ENCODE assay signal across 1 cellular context in genomic region chr1:26353210-26353859, GRCh38.
TF ChIP-seq lines count a peak whose summit lies in the region.

No MANE protein-coding gene starts in this region.

TF ChIP-seq in K562, 482 proteins besides CTCF, POLR2A, EP300 and RAD21:
- peak; percentile 93 for TF ChIP-seq ZFP36 (IDR thresholded peaks at IDR 0.05; ENCODE audit: low read depth, low read length, partially characterized antibody)
- TF ChIP-seq ADNP (tag; IDR thresholded peaks at IDR 0.05), result peak; percentile 65; the same call in 1 of the 2 replicates
- no peak for TF ChIP-seq TRIM24 (IDR thresholded peaks at IDR 0.05)
- TF ChIP-seq BCOR (IDR thresholded peaks at IDR 0.05), result peak; percentile 97
- peak; percentile 92 for TF ChIP-seq NFIC (IDR thresholded peaks at IDR 0.05)
- peak; percentile 91 for TF ChIP-seq SMARCA5 (IDR thresholded peaks at IDR 0.05)
- TF ChIP-seq HINFP (tag; conservative IDR thresholded peaks at IDR 0.05; ENCODE audit: low read depth), result no peak
- no peak for TF ChIP-seq HCFC1 (IDR thresholded peaks at IDR 0.05; ENCODE audit: low read depth, low read length)
- 0 out of 2 replicates have a peak, but pooled peaks have one; percentile 62 for TF ChIP-seq PTBP1 (IDR thresholded peaks at IDR 0.05; ENCODE audit: low read depth, low read length)
- TF ChIP-seq HDAC1 (IDR thresholded peaks at IDR 0.05), result 0 out of 4 replicates have a peak, but pooled peaks of 1 of the 2 experiments have one; percentile 33
- TF ChIP-seq FOXJ2 (tag; IDR thresholded peaks at IDR 0.05), result no peak
- no peak for TF ChIP-seq ZNF518B (CRISPR knock-in tag; IDR thresholded peaks at IDR 0.05)
- TF ChIP-seq KDM1A (IDR thresholded peaks at IDR 0.05), result peak; percentile 70 to 83
- TF ChIP-seq ARNT (IDR thresholded peaks at IDR 0.05), result peak in 1 of 2 experiments; percentile 43; a peak in 1 of 4 replicates
- no peak for TF ChIP-seq ZNF717 (CRISPR knock-in tag; IDR thresholded peaks at IDR 0.05)
- TF ChIP-seq BRD9 (IDR thresholded peaks at IDR 0.05; ENCODE audit: low read depth, partially characterized antibody), result peak; percentile 57
- no peak for TF ChIP-seq RBM15 (IDR thresholded peaks at IDR 0.05; ENCODE audit: insufficient read depth, low read length)
- peak; percentile 91 for TF ChIP-seq RBM25 (IDR thresholded peaks at IDR 0.05; ENCODE audit: low read depth, low read length, severe bottlenecking)
- peak; percentile 77 for TF ChIP-seq HDAC2 (IDR thresholded peaks at IDR 0.05)
- TF ChIP-seq RCOR1 (IDR thresholded peaks at IDR 0.05; ENCODE audit: borderline replicate concordance in 1 of 2, low read depth in 2 of 2, low read length in 2 of 2), result peak in 1 of 2 experiments; percentile 49; a peak in 2 of 4 replicates
